Comparison of ENCODE assay signal across 21 cellular contexts in the genomic region with DNA sequence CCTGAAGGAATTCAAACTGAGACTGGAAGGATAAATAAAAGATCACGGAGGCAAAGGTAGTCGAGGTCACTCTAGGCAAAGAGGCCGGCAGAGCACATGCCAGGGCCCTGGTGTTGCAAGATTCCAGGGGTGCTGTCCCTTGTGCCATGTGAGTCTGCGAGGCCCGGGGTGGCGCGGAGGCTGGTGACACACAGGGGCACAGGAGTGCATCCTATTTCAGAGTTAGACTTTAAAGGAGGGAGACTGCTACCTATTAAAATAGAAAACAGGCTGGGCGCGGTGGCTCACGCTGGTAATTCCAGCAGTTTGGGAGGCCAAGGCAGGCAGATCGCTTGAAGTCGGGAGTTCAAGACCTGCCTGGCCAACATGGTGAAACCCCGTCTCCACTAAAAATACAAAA.
"Had no signal": no experiment of that assay in that cellular context is flagged by ENCODE, and none has a peak within 500 bp of the region (broad histone marks: within the 10 kb centered on the region; RNA-seq: fewer than 3 reads in every experiment).

No MANE protein-coding gene starts in this region.

- DNase-seq: dermis blood vessel endothelial cell; dorsolateral prefrontal cortex; effector CD4-positive, alpha-beta T cell; effector memory CD4-positive, alpha-beta T cell; erythroblast; foreskin keratinocyte; heart left ventricle; hypothalamus; left colon; left lung; left ventricle myocardium superior; lower lobe of right lung; mesenchymal stem cell; mucosa of descending colon; naive B cell had no signal

- H3K4me3 Mint-ChIP-seq: mesothelial cell of epicardium, naive B cell had no signal

- H3K36me3 Mint-ChIP-seq: naive B cell had no signal

- H3K4me2 ChIP-seq: hepatocyte had no signal

- H3K9me3 ChIP-seq: gastroesophageal sphincter, heart left ventricle, left lung, lower lobe of right lung, mucosa of descending colon had no signal

- H3K9me3 Mint-ChIP-seq: mesothelial cell of epicardium, naive B cell had no signal

- H3K27ac ChIP-seq: coronary artery, dorsolateral prefrontal cortex, epithelial cell of prostate, foreskin keratinocyte, gastroesophageal sphincter, heart left ventricle, hepatocyte, left lung, lower lobe of right lung had no signal

- H3K4me1 ChIP-seq: foreskin keratinocyte, left lung, lower lobe of right lung had no signal

- ATAC-seq: esophagus mucosa, foreskin keratinocyte, gastroesophageal sphincter, left colon, left lung, left ventricle myocardium superior, lower lobe of right lung, mucosa of descending colon had no signal

- H3K4me3 ChIP-seq: coronary artery, dorsolateral prefrontal cortex, gastroesophageal sphincter, heart left ventricle, hepatocyte, left lung, lower lobe of right lung, mucosa of descending colon had no signal

- H3K27ac Mint-ChIP-seq: mesothelial cell of epicardium, naive B cell had no signal

- H3K27me3 ChIP-seq: dorsolateral prefrontal cortex, foreskin keratinocyte, gastroesophageal sphincter, heart left ventricle, hepatocyte, left lung had no signal

- H3K4me1 Mint-ChIP-seq: mesothelial cell of epicardium, naive B cell had no signal

- H2AFZ ChIP-seq: hepatocyte had no signal
